In the genomic region with DNA sequence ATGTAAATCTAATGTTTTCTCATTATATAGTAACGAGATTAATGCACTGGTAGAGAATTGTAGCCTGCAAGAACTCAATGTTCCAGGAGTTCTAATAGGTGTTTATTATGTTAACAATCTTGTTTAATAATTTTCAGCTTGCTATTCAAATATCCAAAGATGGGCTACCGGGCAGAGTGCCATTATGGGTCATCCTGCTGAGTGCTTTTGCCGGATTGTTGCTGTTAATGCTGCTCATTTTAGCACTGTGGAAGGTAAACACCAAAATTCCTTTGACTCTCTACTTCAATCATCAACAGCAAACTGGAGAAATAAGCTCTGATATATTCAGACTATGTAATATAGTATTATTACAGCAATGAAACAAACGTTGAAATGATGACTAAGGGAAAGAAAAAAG, we compare ENCODE assay signal across 25 cellular contexts. TPM values are rescaled to one million over a fixed set of nuclear protein-coding genes. Genes with fewer than 3 reads are reported as not detected.
A peak's percentile ranks its signal among the peaks of the same experiment; 100 is the strongest.
DNase-seq lines count a peak whose midpoint lies in the region; ATAC-seq, FAIRE-seq and TF ChIP-seq lines count a peak whose summit lies in the region.
"Had no signal": no experiment of that assay in that cellular context is flagged by ENCODE, and none has a peak within 500 bp of the region (broad histone marks: within the 10 kb centered on the region; RNA-seq: fewer than 3 reads in every experiment).

No MANE protein-coding gene starts in this region.

- H3K27ac Mint-ChIP-seq in naive thymus-derived CD4-positive, alpha-beta T cell = no peak overlapping the region
- H3K27ac Mint-ChIP-seq: brain; CD4-positive, alpha-beta memory T cell; naive B cell had no signal

- intact Hi-C loops in naive thymus-derived CD4-positive, alpha-beta T cell (cut with micrococcal nuclease) = loop anchor here (5.0 kb wide), 4 partner anchors 530 to 1470 kb away; partner anchors contain the start of gene ARL15 (in 1 of the 2)

- POLR2A ChIA-PET in naive thymus-derived CD4-positive, alpha-beta T cell (lab: Charles Lee) = interaction anchor here (1.4 kb wide), 1 partner anchor 162 kb away, joined by 4 read pairs; the partner anchor contains the start of gene MOCS2

- H3K36me3 ChIP-seq in naive thymus-derived CD4-positive, alpha-beta T cell (ENCODE audit: control insufficient read depth in 2 of 3, insufficient read depth in 3 of 3, low read length in 3 of 3) = no peaks in the 10 kb centered on the region
- H3K36me3 ChIP-seq: colonic mucosa, thyroid gland had no signal

- H3K9me3 ChIP-seq in naive thymus-derived CD4-positive, alpha-beta T cell (ENCODE audit: control insufficient read depth in 2 of 3, low read length in 3 of 3) = no peaks in the 10 kb centered on the region
- H3K9me3 ChIP-seq: colonic mucosa, thyroid gland had no signal

- H3K4me1 Mint-ChIP-seq in naive thymus-derived CD4-positive, alpha-beta T cell = peaks cover 4 to 29% (median 16%) of the 10 kb centered on the region in 7 donors

- H3K36me3 Mint-ChIP-seq in naive thymus-derived CD4-positive, alpha-beta T cell = peaks cover 0 to 4% (median 0%) of the 10 kb centered on the region in 5 donors
- H3K36me3 Mint-ChIP-seq: brain; CD4-positive, alpha-beta memory T cell; naive B cell had no signal

- TF ChIP-seq POLR2A in H54 (IDR thresholded peaks at IDR 0.05; ENCODE audit: low read depth, low read length) = no peak

- CTCF ChIA-PET in naive thymus-derived CD4-positive, alpha-beta T cell (lab: Charles Lee) = interaction anchor here (1.8 to 8.6 kb wide), 4 partner anchors 32 to 1282 kb away, joined by 5 to 106 read pairs (median 29); no protein-coding TSS in a partner anchor

- H3K4me3 ChIP-seq in naive thymus-derived CD4-positive, alpha-beta T cell (ENCODE audit: low read length) = no peak overlapping the region
- H3K4me3 ChIP-seq: colonic mucosa, thyroid gland had no signal

- no peaks in the 10 kb centered on the region for H3K27me3 ChIP-seq in naive thymus-derived CD4-positive, alpha-beta T cell (ENCODE audit: control insufficient read depth in 2 of 2, insufficient read depth in 2 of 2, low read length in 2 of 2)
- H3K27me3 ChIP-seq: colonic mucosa, foreskin keratinocyte, thyroid gland had no signal

- H3K4me3 Mint-ChIP-seq in naive thymus-derived CD4-positive, alpha-beta T cell = no peak overlapping the region
- H3K4me3 Mint-ChIP-seq: brain; CD4-positive, alpha-beta memory T cell; naive B cell had no signal

- H3K27ac ChIP-seq in naive thymus-derived CD4-positive, alpha-beta T cell (ENCODE audit: low read depth, low read length) = no peak overlapping the region
- H3K27ac ChIP-seq: colonic mucosa, foreskin keratinocyte, parathyroid adenoma, thyroid gland had no signal

- H3K9me3 Mint-ChIP-seq in naive thymus-derived CD4-positive, alpha-beta T cell = no peaks in the 10 kb centered on the region
- H3K9me3 Mint-ChIP-seq: CD4-positive, alpha-beta memory T cell; naive B cell had no signal

- DNase-seq in H54 (ENCODE audit: insufficient read length, low spot score) (no peak), NCI-H1930 (lab: John Stamatoyannopoulos, UW) (peak; percentile 6 to 21), fibroblast of gingiva (ENCODE audit: low read depth) (peak; percentile 3), renal cortical epithelial cell (ENCODE audit: low read depth) (peak; percentile 64), GM19240 (ENCODE audit: insufficient read length, low spot score) (no peak)
- DNase-seq in stimulated activated naive CD4-positive, alpha-beta T cell (lab: John Stamatoyannopoulos, UW) = no peak
- no peak for DNase-seq in naive thymus-derived CD4-positive, alpha-beta T cell
- DNase-seq: activated CD4-positive, alpha-beta T cell treated with anti-CD3 and anti-CD28 coated beads, Interleukin-2, amount 50 U/mL, for 1 hour; activated CD8-positive, alpha-beta memory T cell treated with anti-CD3 and anti-CD28 coated beads, Interleukin-2, amount 50 U/mL, for 4 hours; activated effector memory CD4-positive, alpha-beta T cell treated with Interleukin-2 at 50 U/mL for 16 hours; colonic mucosa; DMS53; foreskin keratinocyte; hippocampal formation; KBM-7; naive B cell; NCI-H446 treated with DMSO at 0.1 percent for 48 hours; stimulated activated CD4-positive, alpha-beta T cell treated with anti-CD3 and anti-CD28 coated beads, Interleukin-1b, Interleukin-23, amount 100 ng/mL, for 48 hours; stimulated activated naive CD4-positive, alpha-beta T cell treated with Interleukin-2 at 50 U/mL for 16 hours; thyroid gland had no signal

- ATAC-seq in naive thymus-derived CD4-positive, alpha-beta T cell = no peak
- ATAC-seq: foreskin keratinocyte had no signal

- peaks cover 0 to 6% (median 0%) of the 10 kb centered on the region in 5 donors for H3K27me3 Mint-ChIP-seq in naive thymus-derived CD4-positive, alpha-beta T cell
- H3K27me3 Mint-ChIP-seq: CD4-positive, alpha-beta memory T cell had no signal

- FAIRE-seq in H54 (lab: Jason Lieb, UNC) = peak; percentile 36
- FAIRE-seq: GM12891, H1 had no signal

- H3K4me1 ChIP-seq in naive thymus-derived CD4-positive, alpha-beta T cell (ENCODE audit: control insufficient read depth in 2 of 2, insufficient read depth in 2 of 2, low read length in 2 of 2) = no peaks in the 10 kb centered on the region
- H3K4me1 ChIP-seq: colonic mucosa, thyroid gland had no signal

RNA-seq across cellular contexts. Expression of gene ITGA2, which starts 41.9 kb away (rescaled TPM):
- 21.3 and 54.2 TPM in 2 replicates for total RNA-seq in renal cortical epithelial cell
- 1 to 10 TPM in 1 of 5 experiments, under 1 TPM in 4; 0.16 to 8.9 (median 0.49) TPM for total RNA-seq in naive thymus-derived CD4-positive, alpha-beta T cell
- under 1 TPM; 0.19 to 0.28 TPM for polyA plus RNA-seq in naive thymus-derived CD4-positive, alpha-beta T cell

Comparison
In these comparisons a context has a peak if more than half of its experiments do, and no peak if none do; other contexts are left out.
1. DNase-seq: peak in NCI-H1930 (2 of 2), fibroblast of gingiva (single experiment) and renal cortical epithelial cell (single experiment); none in H54 (single experiment), GM19240 (single experiment), stimulated activated naive CD4-positive, alpha-beta T cell (0 of 6) and naive thymus-derived CD4-positive, alpha-beta T cell (0 of 9).